ENCODE assay signal across 29 cellular contexts in the genomic region with DNA sequence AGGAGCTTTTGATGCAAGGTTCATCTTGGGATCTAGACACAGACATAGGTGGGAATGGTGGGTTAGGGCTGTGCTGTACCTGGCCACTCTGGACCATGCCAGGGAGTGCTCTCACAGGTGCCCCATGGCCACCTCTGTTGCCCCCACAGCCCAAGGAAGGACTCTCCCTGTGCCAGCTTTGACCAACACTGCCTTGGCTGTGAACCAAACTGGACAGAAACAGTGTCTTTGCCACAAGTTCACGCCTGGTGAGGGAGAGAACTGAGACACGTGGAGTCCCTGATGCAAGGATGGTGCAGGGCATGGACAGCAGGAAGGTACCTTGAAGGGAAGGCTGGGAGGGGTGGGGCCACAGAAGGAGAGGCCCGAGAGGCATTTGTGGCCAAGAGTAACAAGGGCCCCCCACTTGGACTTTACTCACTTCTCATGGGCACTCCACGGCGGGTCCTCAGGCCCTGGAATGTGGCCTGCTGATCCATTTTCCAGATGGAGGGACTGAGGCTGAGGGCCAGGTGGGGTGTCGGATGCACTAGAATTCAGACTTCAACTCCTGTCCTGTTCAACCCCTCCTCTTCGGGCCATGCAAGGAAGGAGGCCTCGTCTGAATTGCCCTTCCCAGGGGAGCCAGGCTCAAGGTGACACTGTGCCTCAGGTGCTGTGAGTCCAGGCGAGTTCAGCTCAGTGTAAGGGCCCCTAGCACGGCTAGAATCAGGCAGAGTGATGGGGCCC.
A peak's percentile ranks its signal among the peaks of the same experiment; 100 is the strongest.
DNase-seq lines count a peak whose midpoint lies in the region; ATAC-seq and TF ChIP-seq lines count a peak whose summit lies in the region.
"Had no signal": no experiment of that assay in that cellular context is flagged by ENCODE, and none has a peak within 500 bp of the region (broad histone marks: within the 10 kb centered on the region; RNA-seq: fewer than 3 reads in every experiment).

No MANE protein-coding gene starts in this region.

- TF ChIP-seq CTCF in natural killer cell (IDR thresholded peaks at IDR 0.05) = no peak
- no peak for TF ChIP-seq CTCF in lower lobe of right lung (IDR thresholded peaks at IDR 0.05)

- H3K4me3 ChIP-seq in lower lobe of right lung = no peak overlapping the region
- H3K4me3 ChIP-seq: GM12878 had no signal

- H3K4me1 ChIP-seq in lower lobe of right lung = no peaks in the 10 kb centered on the region

- H3K9me3 Mint-ChIP-seq in activated naive CD4-positive, alpha-beta T cell treated with anti-CD3 and anti-CD28 coated beads for 36 hours = peaks cover 6% of the 10 kb centered on the region
- H3K9me3 Mint-ChIP-seq in natural killer cell treated with Interleukin-12 subunit alpha and Interleukin-12 subunit beta and Interleukin-15 and Interleukin-18, amount 100 ng/mL, for 72 hours = peaks cover 4% of the 10 kb centered on the region
- H3K9me3 Mint-ChIP-seq in natural killer cell = no peaks in the 10 kb centered on the region

- H3K27ac ChIP-seq in lower lobe of right lung = no peak overlapping the region
- H3K27ac ChIP-seq: 22Rv1, C4-2B, KMS-11 had no signal

- H3K4me1 Mint-ChIP-seq in activated naive CD4-positive, alpha-beta T cell treated with anti-CD3 and anti-CD28 coated beads for 36 hours (ENCODE audit: low read depth) = no peaks in the 10 kb centered on the region
- H3K4me1 Mint-ChIP-seq in natural killer cell treated with Interleukin-12 subunit alpha and Interleukin-12 subunit beta and Interleukin-15 and Interleukin-18, amount 100 ng/mL, for 72 hours (ENCODE audit: low read depth in 2 of 2) = no peaks in the 10 kb centered on the region
- H3K4me1 Mint-ChIP-seq in natural killer cell = peaks cover 0 to 4% of the 10 kb centered on the region in 2 donors
- H3K4me1 Mint-ChIP-seq: B cell; CD8-positive, alpha-beta memory T cell had no signal

- no peak for ATAC-seq in natural killer cell treated with Interleukin-12 subunit alpha and Interleukin-12 subunit beta and Interleukin-15 and Interleukin-18, amount 100 ng/mL, for 72 hours
- ATAC-seq in natural killer cell (no peak), lower lobe of right lung (no peak), HG03571 (IDR thresholded peaks at IDR 0.05; ENCODE audit: unreplicated experiment) (no peak), HG03025 (IDR thresholded peaks at IDR 0.05; ENCODE audit: low FRiP score, unreplicated experiment) (no peak), HG03565 (IDR thresholded peaks at IDR 0.05; ENCODE audit: unreplicated experiment) (no peak)
- ATAC-seq: GM12878, PC-3 had no signal

- H3K4me3 Mint-ChIP-seq in activated naive CD4-positive, alpha-beta T cell treated with anti-CD3 and anti-CD28 coated beads for 36 hours = no peak overlapping the region
- no peak overlapping the region for H3K4me3 Mint-ChIP-seq in natural killer cell treated with Interleukin-12 subunit alpha and Interleukin-12 subunit beta and Interleukin-15 and Interleukin-18, amount 100 ng/mL, for 72 hours
- no peak overlapping the region for H3K4me3 Mint-ChIP-seq in natural killer cell
- H3K4me3 Mint-ChIP-seq: B cell; CD8-positive, alpha-beta memory T cell; IgD-negative memory B cell had no signal

- no peaks in the 10 kb centered on the region for H3K36me3 Mint-ChIP-seq in activated naive CD4-positive, alpha-beta T cell treated with anti-CD3 and anti-CD28 coated beads for 36 hours (ENCODE audit: low read depth)
- peaks cover 5% of the 10 kb centered on the region for H3K36me3 Mint-ChIP-seq in natural killer cell treated with Interleukin-12 subunit alpha and Interleukin-12 subunit beta and Interleukin-15 and Interleukin-18, amount 100 ng/mL, for 72 hours
- no peaks in the 10 kb centered on the region for H3K36me3 Mint-ChIP-seq in natural killer cell

- DNase-seq in activated naive CD4-positive, alpha-beta T cell treated with anti-CD3 and anti-CD28 coated beads, Interleukin-2, amount 50 U/mL, for 16 hours = peak; percentile 4
- no peak for DNase-seq in activated naive CD4-positive, alpha-beta T cell treated with anti-CD3 and anti-CD28 coated beads for 36 hours
- peak; percentile 22 for DNase-seq in natural killer cell treated with Interleukin-12 subunit alpha and Interleukin-12 subunit beta and Interleukin-15 and Interleukin-18, amount 100 ng/mL, for 72 hours (ENCODE audit: low spot score)
- DNase-seq in natural killer cell (no peak), lower lobe of right lung (peak; percentile 10)
- DNase-seq: DMS 273 treated with DMSO at 0.1 percent for 48 hours; DMS79; EL; GDM1; MM.1S; NCI-H1417; NCI-H1694; NCI-H2029 treated with DMSO at 0.1 percent for 48 hours; NCI-H446 treated with DMSO at 0.1 percent for 48 hours; NCI-H526; NCI-H82; NK-92 treated with Interleukin-12 subunit alpha and Interleukin-12 subunit beta, amount 100 ng/mL, for 24 hours; PC-3; SHP77 had no signal

- H3K27me3 ChIP-seq in lower lobe of right lung (ENCODE audit: low read depth) = peaks cover 29% of the 10 kb centered on the region

- peaks cover 35% of the 10 kb centered on the region for H3K27me3 Mint-ChIP-seq in activated naive CD4-positive, alpha-beta T cell treated with anti-CD3 and anti-CD28 coated beads for 36 hours (ENCODE audit: low read depth)
- peaks cover 17 to 29% of the 10 kb centered on the region in 2 donors for H3K27me3 Mint-ChIP-seq in natural killer cell treated with Interleukin-12 subunit alpha and Interleukin-12 subunit beta and Interleukin-15 and Interleukin-18, amount 100 ng/mL, for 72 hours
- H3K27me3 Mint-ChIP-seq in natural killer cell (ENCODE audit: low read depth in 2 of 2) = peaks cover 19 to 38% of the 10 kb centered on the region in 2 donors

- intact Hi-C loops in activated naive CD4-positive, alpha-beta T cell treated with anti-CD3 and anti-CD28 coated beads for 36 hours (cut with micrococcal nuclease) = no loop called here
- intact Hi-C loops in natural killer cell (cut with micrococcal nuclease) = no loop called here
- intact Hi-C loops in lower lobe of right lung (cut with DNase I) = no loop called here

- H3K27ac Mint-ChIP-seq in activated naive CD4-positive, alpha-beta T cell treated with anti-CD3 and anti-CD28 coated beads for 36 hours = no peak overlapping the region
- H3K27ac Mint-ChIP-seq in natural killer cell treated with Interleukin-12 subunit alpha and Interleukin-12 subunit beta and Interleukin-15 and Interleukin-18, amount 100 ng/mL, for 72 hours = no peak overlapping the region
- no peak overlapping the region for H3K27ac Mint-ChIP-seq in natural killer cell
- H3K27ac Mint-ChIP-seq: B cell; CD8-positive, alpha-beta memory T cell; IgD-negative memory B cell had no signal

- CTCF ChIA-PET in activated naive CD4-positive, alpha-beta T cell treated with anti-CD3 and anti-CD28 coated beads for 36 hours (lab: Charles Lee) = no interaction called here

- peaks cover 14% of the 10 kb centered on the region for H3K9me3 ChIP-seq in lower lobe of right lung

- no peaks in the 10 kb centered on the region for H3K36me3 ChIP-seq in lower lobe of right lung

Comparison
In these comparisons a context has a peak if more than half of its experiments do, and no peak if none do; other contexts are left out.
1. DNase-seq: peak in activated naive CD4-positive, alpha-beta T cell treated with anti-CD3 and anti-CD28 coated beads, Interleukin-2, amount 50 U/mL, for 16 hours (single experiment), natural killer cell treated with Interleukin-12 subunit alpha and Interleukin-12 subunit beta and Interleukin-15 and Interleukin-18, amount 100 ng/mL, for 72 hours (single experiment) and lower lobe of right lung (single experiment); none in activated naive CD4-positive, alpha-beta T cell treated with anti-CD3 and anti-CD28 coated beads for 36 hours (single experiment) and natural killer cell (single experiment).